In the genomic region with DNA sequence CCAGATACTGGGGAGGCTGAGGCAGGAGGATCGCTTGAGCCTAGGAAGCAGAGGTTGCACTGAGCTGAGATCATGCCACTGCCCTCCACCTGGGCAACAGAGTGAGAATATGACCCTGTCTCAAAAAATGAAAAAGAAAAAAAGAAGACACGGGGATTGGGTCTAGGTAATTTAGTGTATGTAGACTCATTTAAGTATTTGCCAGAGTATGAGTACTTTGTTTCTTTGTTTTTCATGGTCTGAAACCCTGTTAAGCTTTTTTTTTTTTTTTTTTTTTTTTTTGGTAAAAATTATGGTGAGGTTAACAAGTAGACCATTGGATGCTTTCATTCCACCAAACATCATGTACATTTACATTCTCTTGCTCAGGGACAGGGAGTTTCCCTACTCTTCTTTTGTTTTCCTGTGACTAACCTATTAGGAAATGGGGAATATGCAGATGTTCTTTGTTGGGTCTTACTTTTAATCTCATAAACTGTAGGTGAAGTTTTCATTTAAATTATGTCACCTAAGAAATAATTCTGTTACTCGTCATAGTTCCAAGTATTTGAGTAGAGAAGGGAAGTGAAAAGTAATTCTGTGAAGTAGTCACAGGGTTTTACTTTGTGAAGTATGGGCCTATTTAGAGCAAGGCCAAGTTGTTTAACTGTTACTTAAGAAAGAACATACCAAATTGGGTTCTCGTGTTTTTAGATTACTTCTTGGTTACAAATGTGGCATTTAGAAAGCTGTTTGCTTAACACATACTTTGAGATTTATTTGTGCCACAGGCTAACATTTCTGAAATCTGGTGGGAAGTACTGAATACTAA, we compare ENCODE assay signal across 8 cellular contexts.
DNase-seq lines count a peak whose midpoint lies in the region; ATAC-seq, FAIRE-seq and TF ChIP-seq lines count a peak whose summit lies in the region.
"Not testable (repeated sequence)": the region's sequence is repeated elsewhere in the genome, so short reads cannot be mapped to it uniquely, and the experiment has no call there.

No MANE protein-coding gene starts in this region.

- peak overlapping the region; percentile 58 for H3K27ac Mint-ChIP-seq in activated naive CD8-positive, alpha-beta T cell

- intact Hi-C loops in tibial artery (cut with DNase I; ENCODE audit: low total_unique reads), result not testable (repeated sequence)

- not testable (repeated sequence) for H3K4me3 ChIP-seq in tibial artery

- not testable (repeated sequence) for H3K36me3 ChIP-seq in tibial artery

- not testable (repeated sequence) for H3K27me3 ChIP-seq in tibial artery

- H3K9me3 Mint-ChIP-seq in activated naive CD8-positive, alpha-beta T cell (ENCODE audit: low read depth), result not testable (repeated sequence)

- H3K4me1 ChIP-seq in tibial artery, result not testable (repeated sequence)

- ATAC-seq in GM21360 (IDR thresholded peaks at IDR 0.05; ENCODE audit: unreplicated experiment) (peak; percentile 73), HG02678 (IDR thresholded peaks at IDR 0.05; ENCODE audit: unreplicated experiment) (peak; percentile 57), HG03280 (IDR thresholded peaks at IDR 0.05; ENCODE audit: unreplicated experiment) (peak; percentile 48)
- peak; percentile 85 for ATAC-seq in activated CD4-positive, CD25-positive, alpha-beta regulatory T cell treated with anti-CD3 and anti-CD28 coated beads, Interleukin-2, amount 50 U/mL, for 24 hours

- peak overlapping the region; percentile 36 to 37 for H3K27ac ChIP-seq in tibial artery

- FAIRE-seq in GM18507 (lab: Jason Lieb, UNC), result peak; percentile 51

- not testable (repeated sequence) for H3K9me3 ChIP-seq in tibial artery

- not testable (repeated sequence) for H3K27me3 Mint-ChIP-seq in activated naive CD8-positive, alpha-beta T cell

- H3K4me3 Mint-ChIP-seq in activated naive CD8-positive, alpha-beta T cell, result not testable (repeated sequence)

- not testable (repeated sequence) for DNase-seq in GM18507 (ENCODE audit: extremely low spot score, insufficient read length, low read depth); tibial artery
- DNase-seq in fibroblast of peridontal ligament (ENCODE audit: extremely low read depth), result peak; percentile 43

- H3K4me1 Mint-ChIP-seq in activated naive CD8-positive, alpha-beta T cell (ENCODE audit: low read depth), result peaks cover 42% of the 10 kb centered on the region

- peaks cover 16% of the 10 kb centered on the region for H3K36me3 Mint-ChIP-seq in activated naive CD8-positive, alpha-beta T cell

- not testable (repeated sequence) for TF ChIP-seq CTCF in tibial artery (IDR thresholded peaks at IDR 0.05)
